Comparison of ENCODE assay signal across 8 cellular contexts in the genomic region with DNA sequence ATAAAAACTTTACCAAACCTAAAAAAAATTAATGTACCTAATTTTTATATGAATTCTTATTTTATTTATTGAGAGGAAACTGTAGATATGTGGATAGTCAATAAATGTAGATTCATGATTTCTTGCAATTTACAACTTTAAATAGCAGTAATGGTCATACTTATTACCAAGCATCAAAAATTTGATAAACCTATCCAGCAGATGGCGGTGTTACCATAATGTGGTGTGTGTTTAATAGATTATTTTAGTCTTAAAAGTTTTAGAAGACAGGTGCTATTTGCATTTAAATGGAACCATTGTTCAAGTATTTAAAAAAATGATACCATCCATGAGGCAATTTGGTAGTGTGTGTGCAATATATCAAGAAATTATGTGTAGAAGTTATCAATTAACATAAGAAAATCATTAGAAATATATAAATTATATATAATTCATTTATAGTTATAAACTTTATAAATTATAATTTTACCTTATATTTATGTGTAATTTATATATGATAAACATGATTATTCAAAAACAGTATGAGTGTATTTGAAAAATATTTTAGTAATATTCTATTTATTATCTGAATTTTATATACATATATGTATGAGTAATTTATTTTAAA.
DNase-seq lines count a peak whose midpoint lies in the region; ATAC-seq, FAIRE-seq and TF ChIP-seq lines count a peak whose summit lies in the region.

No MANE protein-coding gene starts in this region.

- TF ChIP-seq CTCF in HFFc6 (IDR thresholded peaks at IDR 0.05) (peak; percentile 77), OCI-LY1 (IDR thresholded peaks at IDR 0.05; ENCODE audit: low read length) (peak; percentile 63), esophagus squamous epithelium (IDR thresholded peaks at IDR 0.05) (peak in 5 of 6 experiments; percentile 18 to 52 (median 32))

- no peak for TF ChIP-seq POLR2A in esophagus squamous epithelium (IDR thresholded peaks at IDR 0.05)
- no peak for TF ChIP-seq POLR2A in H54 (IDR thresholded peaks at IDR 0.05; ENCODE audit: low read depth, low read length)

- H3K9me3 Mint-ChIP-seq in HFFc6: peaks cover 34% of the 10 kb centered on the region

- no peak overlapping the region for H3K9ac ChIP-seq in OCI-LY1 (ENCODE audit: low read length)

- H2AFZ ChIP-seq in OCI-LY1 (ENCODE audit: low read length): no peak overlapping the region

- WGBS in esophagus squamous epithelium, 2 donors: 14 to 18% methylated on average over 1 of the region's 1 CpG

- H3K9me3 ChIP-seq in OCI-LY1 (ENCODE audit: low read length) (no peaks in the 10 kb centered on the region), esophagus squamous epithelium (no peaks in the 10 kb centered on the region)

- no peaks in the 10 kb centered on the region for H3K79me2 ChIP-seq in OCI-LY1 (ENCODE audit: insufficient read depth, low read length)

- no peak for ATAC-seq in GM19397 (IDR thresholded peaks at IDR 0.05; ENCODE audit: unreplicated experiment)

- no peaks in the 10 kb centered on the region for H3K27me3 Mint-ChIP-seq in HFFc6 (ENCODE audit: insufficient read depth)

- H3K4me2 ChIP-seq in OCI-LY1 (ENCODE audit: low read length): no peak overlapping the region

- H3K36me3 Mint-ChIP-seq in HFFc6 (ENCODE audit: low read depth): no peaks in the 10 kb centered on the region

- no peaks in the 10 kb centered on the region for H3K27me3 ChIP-seq in OCI-LY1 (ENCODE audit: insufficient read depth, low read length)
- no peaks in the 10 kb centered on the region for H3K27me3 ChIP-seq in esophagus squamous epithelium

- peak; percentile 12 for DNase-seq in Ammon's horn (ENCODE audit: low spot score)
- DNase-seq in HFFc6: peak; percentile 15
- DNase-seq in esophagus squamous epithelium (lab: John Stamatoyannopoulos, UW): no peak
- DNase-seq in smooth muscle cell of the brain vasculature (ENCODE audit: low read depth, low spot score): peak; percentile 7
- DNase-seq in H54 (ENCODE audit: insufficient read length, low spot score): no peak
- no peak for DNase-seq in T1000 (lab: John Stamatoyannopoulos, UW)

- H3K4me1 ChIP-seq in OCI-LY1 (ENCODE audit: insufficient read depth, low read length, severe bottlenecking) (no peaks in the 10 kb centered on the region), esophagus squamous epithelium (no peaks in the 10 kb centered on the region)

- no peak overlapping the region for H3K4me3 ChIP-seq in OCI-LY1 (ENCODE audit: low read depth, low read length, poor library complexity, severe bottlenecking)
- no peak overlapping the region for H3K4me3 ChIP-seq in esophagus squamous epithelium

- H3K36me3 ChIP-seq in OCI-LY1 (ENCODE audit: insufficient read depth, low read length): no peaks in the 10 kb centered on the region
- no peaks in the 10 kb centered on the region for H3K36me3 ChIP-seq in esophagus squamous epithelium

- intact Hi-C loops in esophagus squamous epithelium (cut with DNase I): no loop called here

- no peaks in the 10 kb centered on the region for H4K20me1 ChIP-seq in OCI-LY1 (ENCODE audit: insufficient read depth, low read length)

- no peak overlapping the region for H3K27ac Mint-ChIP-seq in HFFc6

- H3K9me2 ChIP-seq in OCI-LY1 (ENCODE audit: low read depth, low read length): no peaks in the 10 kb centered on the region

- FAIRE-seq in H54 (lab: Jason Lieb, UNC): no peak

- H3F3A ChIP-seq in OCI-LY1 (ENCODE audit: insufficient read depth, low read length): no peaks in the 10 kb centered on the region

- H3K4me1 Mint-ChIP-seq in HFFc6 (ENCODE audit: low read depth): no peaks in the 10 kb centered on the region

- H3K27ac ChIP-seq in OCI-LY1 (ENCODE audit: low read depth, low read length, poor library complexity, severe bottlenecking) (no peak overlapping the region), esophagus squamous epithelium (no peak overlapping the region)

- no peak overlapping the region for H3K4me3 Mint-ChIP-seq in HFFc6

Comparison
In these comparisons a context has a peak if more than half of its experiments do, and no peak if none do; other contexts are left out.
1. DNase-seq: peak in Ammon's horn (single experiment), HFFc6 (single experiment) and smooth muscle cell of the brain vasculature (single experiment); none in esophagus squamous epithelium (single experiment), H54 (single experiment) and T1000 (single experiment).
2. Peak in every context shown above with its lines, with median percentiles within 50 percentile points of each other: CTCF ChIP-seq.